ENCODE assay signal across 18 cellular contexts in genomic region chrX:12751887-12752286, GRCh38. TPM values are rescaled to one million over a fixed set of nuclear protein-coding genes. Genes with fewer than 3 reads are reported as not detected.
DNase-seq lines count a peak whose midpoint lies in the region; ATAC-seq, FAIRE-seq and TF ChIP-seq lines count a peak whose summit lies in the region.
"Had no signal": no experiment of that assay in that cellular context is flagged by ENCODE, and none has a peak within 500 bp of the region (broad histone marks: within the 10 kb centered on the region; RNA-seq: fewer than 3 reads in every experiment).

No MANE protein-coding gene starts in this region.

- H3K27ac Mint-ChIP-seq in Calu3 (ENCODE audit: unreplicated experiment): no peak overlapping the region
- H3K27ac Mint-ChIP-seq: B cell; CD8-positive, alpha-beta memory T cell had no signal

- TF ChIP-seq POLR2A in A549 (IDR thresholded peaks at IDR 0.05; ENCODE audit: low read length): no peak

- 0% methylated on average over 1 of the region's 1 CpG for WGBS in A549 (ENCODE audit: missing lambda C conversion rate)
- WGBS in psoas muscle, 3 donors: 58 to 74% (median 58%) methylated on average over 1 of the region's 1 CpG

- H3K4me3 Mint-ChIP-seq in Calu3 (ENCODE audit: low read depth, unreplicated experiment): no peak overlapping the region
- H3K4me3 Mint-ChIP-seq: B cell; CD8-positive, alpha-beta memory T cell had no signal

- TF ChIP-seq RAD21 in A549 (conservative IDR thresholded peaks at IDR 0.05 in 1 of 2, IDR thresholded peaks at IDR 0.05 in 1 of 2): no peak

- H3K4me1 Mint-ChIP-seq in Calu3 (ENCODE audit: low read depth, unreplicated experiment): no peaks in the 10 kb centered on the region
- H3K4me1 Mint-ChIP-seq: B cell; CD8-positive, alpha-beta memory T cell had no signal

- H3K9me3 ChIP-seq in A549: no peaks in the 10 kb centered on the region
- H3K9me3 ChIP-seq in psoas muscle: peaks cover 3% of the 10 kb centered on the region
- H3K9me3 ChIP-seq: HAP-1 had no signal

- no peaks in the 10 kb centered on the region for H3K4me1 ChIP-seq in A549
- H3K4me1 ChIP-seq in psoas muscle: no peaks in the 10 kb centered on the region
- H3K4me1 ChIP-seq: BLaER1 treated with 17β-estradiol and CSF1 and Interleukin-3, amounts not matched to agents 10 nM and 100 nM; HAP-1 had no signal

- FAIRE-seq in A549 (lab: Jason Lieb, UNC): peak; percentile 49
- FAIRE-seq: D721Med, G401.6, GM12891 had no signal

- H3K36me3 Mint-ChIP-seq in Calu3 (ENCODE audit: insufficient read depth, unreplicated experiment): no peaks in the 10 kb centered on the region

- ATAC-seq in A549: no peak
- no peak for ATAC-seq in psoas muscle
- no peak for ATAC-seq in HG03159 (IDR thresholded peaks at IDR 0.05; ENCODE audit: unreplicated experiment)

- H3K27me3 Mint-ChIP-seq in Calu3 (ENCODE audit: unreplicated experiment): no peaks in the 10 kb centered on the region

- DNase-seq in A549 (ENCODE audit: low read depth in 1 of 2, low spot score in 1 of 2): no peak
- peak; percentile 9 for DNase-seq in astrocyte of the hippocampus (ENCODE audit: low read depth, low spot score)
- DNase-seq in kidney tubule cell (ENCODE audit: low spot score): peak; percentile 24
- DNase-seq in renal cortical epithelial cell (ENCODE audit: low read depth): peak; percentile 28
- no peak for DNase-seq in Calu3
- DNase-seq in psoas muscle: no peak
- DNase-seq: 8988T; CD8-positive, alpha-beta memory T cell; COR-L47; GM23248 had no signal

- H3K4me3 ChIP-seq in A549 (no peak overlapping the region), psoas muscle (no peak overlapping the region)
- H3K4me3 ChIP-seq: BLaER1 treated with 17β-estradiol and CSF1 and Interleukin-3, amounts not matched to agents 10 nM and 100 nM; GM23248; HAP-1 had no signal

- POLR2A ChIA-PET in A549 (lab: Yijun Ruan, JAX): no interaction called here

- no TSS peak for BruUV-seq in Calu3 (replicated peaks; lab: Mats Ljungman, UMichigan)

- no peaks in the 10 kb centered on the region for H3K36me3 ChIP-seq in psoas muscle (ENCODE audit: insufficient read depth in 1 of 2, low read depth in 1 of 2)
- H3K36me3 ChIP-seq: BLaER1 treated with 17β-estradiol and CSF1 and Interleukin-3, amounts not matched to agents 10 nM and 100 nM; HAP-1 had no signal

- no peak for TF ChIP-seq EP300 in A549 (IDR thresholded peaks at IDR 0.05)

- TF ChIP-seq CTCF in A549 (IDR thresholded peaks at IDR 0.05) (no peak), Calu3 (IDR thresholded peaks at IDR 0.05; ENCODE audit: unreplicated experiment) (no peak), psoas muscle (IDR thresholded peaks at IDR 0.05) (no peak)

- H3K4me2 ChIP-seq in A549: no peak overlapping the region
- H3K4me2 ChIP-seq: BLaER1 treated with 17β-estradiol and CSF1 and Interleukin-3, amounts not matched to agents 10 nM and 100 nM had no signal

- intact Hi-C loops in Calu3 (cut with micrococcal nuclease; ENCODE audit: unreplicated experiment): no loop called here
- intact Hi-C loops in psoas muscle (cut with DNase I): no loop called here

- CTCF ChIA-PET in A549 (lab: Yijun Ruan, JAX) (interaction anchor here (1.4 kb wide), 1 partner anchor 9 kb away, joined by 3 read pairs; no protein-coding TSS in a partner anchor), Calu3 (lab: Charles Lee) (no interaction called here)

- peaks cover 3% of the 10 kb centered on the region for H3K9me3 Mint-ChIP-seq in Calu3 (ENCODE audit: low read depth, unreplicated experiment)

- H3K27me3 ChIP-seq in psoas muscle (ENCODE audit: insufficient read depth in 3 of 3, low read length in 2 of 3): peaks cover 0 to 3% (median 0%) of the 10 kb centered on the region in 3 donors

- H3K27ac ChIP-seq in A549: no peak overlapping the region
- no peak overlapping the region for H3K27ac ChIP-seq in psoas muscle
- H3K27ac ChIP-seq: BLaER1 treated with 17β-estradiol and CSF1 and Interleukin-3, amounts not matched to agents 10 nM and 100 nM; GM23248; HL-60 had no signal

TF ChIP-seq in A549, 52 proteins besides CTCF, POLR2A, EP300 and RAD21:
- TF ChIP-seq ZFP36 (IDR thresholded peaks at IDR 0.05; ENCODE audit: borderline replicate concordance, partially characterized antibody) (no peak), NR3C1 (IDR thresholded peaks at IDR 0.05) (no peak), JUNB (IDR thresholded peaks at IDR 0.05) (no peak), USF2 (IDR thresholded peaks at IDR 0.05) (no peak), HES2 (IDR thresholded peaks at IDR 0.05) (no peak), ZC3H11A (IDR thresholded peaks at IDR 0.05) (no peak), FOSL2 (IDR thresholded peaks at IDR 0.05) (no peak), FOSL2 (CRISPR knock-in tag; IDR thresholded peaks at IDR 0.05) (no peak)

RNA-seq across cellular contexts. Expression of gene PRPS2, which starts 39.3 kb away (rescaled TPM):
- 36.4 and 40.3 TPM in 2 replicates for polyA plus RNA-seq in A549 (2011; rRNA removed)
- polyA plus RNA-seq in A549 (2012; cell fraction: cytosol; rRNA removed): 39.5 and 47.8 TPM in 2 replicates
- polyA plus RNA-seq in A549 (2012; cell fraction: nucleus; rRNA removed): 40.5 and 54.2 TPM in 2 replicates
- polyA plus RNA-seq in A549 (2017; fragmentation: RNase III; extraction: RNeasy Plus Mini Kit Qiagen cat#74134 plus additional on column Dnase treatment): 49.6 to 51.8 TPM (median 49.9 TPM) in 3 replicates
- 56.8 and 73.7 TPM in 2 replicates for polyA minus RNA-seq in A549 (2011; rRNA and poly(A)+ RNA removed)
- total RNA-seq in renal cortical epithelial cell: 36.7 and 62.7 TPM in 2 replicates
- 95.9 and 102 TPM in 2 replicates for total RNA-seq in Calu3 (2022)
- total RNA-seq in psoas muscle: 1 to 10 TPM; 1.9 to 3.5 (median 2.5) TPM
- polyA plus RNA-seq in psoas muscle: 1 to 10 TPM in 2 of 3 donors, under 1 TPM in 1; 0.97 to 1.4 (median 1.1) TPM

Comparison
In these comparisons a context has a peak if more than half of its experiments do, and no peak if none do; other contexts are left out.
1. DNase-seq: peak in astrocyte of the hippocampus (single experiment), kidney tubule cell (single experiment) and renal cortical epithelial cell (single experiment); none in A549 (0 of 2), Calu3 (single experiment) and psoas muscle (0 of 2).